Comparison of ENCODE assay signal across 1 cellular context in genomic region chr15:68100194-68100593, GRCh38.
TF ChIP-seq lines count a peak whose summit lies in the region.

No MANE protein-coding gene starts in this region.

TF ChIP-seq in GM12878, 131 proteins besides CTCF, POLR2A, EP300 and RAD21 (continued from another document):
- TF ChIP-seq HSF1 (IDR thresholded peaks at IDR 0.05; ENCODE audit: low read depth, low read length) (no peak), NFIC (IDR thresholded peaks at IDR 0.05; ENCODE audit: low read depth, low read length) (no peak), E2F4 (IDR thresholded peaks at IDR 0.05; ENCODE audit: low read depth, low read length) (no peak), NRF1 (conservative IDR thresholded peaks at IDR 0.05; ENCODE audit: low read depth, low read length) (no peak), TARDBP (IDR thresholded peaks at IDR 0.05; ENCODE audit: borderline replicate concordance) (no peak), MLLT1 (IDR thresholded peaks at IDR 0.05) (no peak), CREB1 (IDR thresholded peaks at IDR 0.05; ENCODE audit: low read depth) (no peak), PAX8 (IDR thresholded peaks at IDR 0.05) (no peak), HDAC6 (IDR thresholded peaks at IDR 0.05; ENCODE audit: unreplicated experiment) (no peak), CHD1 (IDR thresholded peaks at IDR 0.05; ENCODE audit: low read depth, low read length) (no peak), NFXL1 (IDR thresholded peaks at IDR 0.05; ENCODE audit: borderline replicate concordance) (no peak), FOXK2 (IDR thresholded peaks at IDR 0.05) (no peak), TCF3 (IDR thresholded peaks at IDR 0.05; ENCODE audit: borderline replicate concordance, insufficient read depth, low read depth, low read length) (no peak), NR2C2 (IDR thresholded peaks at IDR 0.05; ENCODE audit: borderline replicate concordance, control insufficient read depth, insufficient read length, low read depth) (no peak), STAT3 (IDR thresholded peaks at IDR 0.05; ENCODE audit: low read depth, low read length) (no peak), IKZF2 (IDR thresholded peaks at IDR 0.05) (no peak)
